Comparison of ENCODE assay signal across 20 cellular contexts in the genomic region with DNA sequence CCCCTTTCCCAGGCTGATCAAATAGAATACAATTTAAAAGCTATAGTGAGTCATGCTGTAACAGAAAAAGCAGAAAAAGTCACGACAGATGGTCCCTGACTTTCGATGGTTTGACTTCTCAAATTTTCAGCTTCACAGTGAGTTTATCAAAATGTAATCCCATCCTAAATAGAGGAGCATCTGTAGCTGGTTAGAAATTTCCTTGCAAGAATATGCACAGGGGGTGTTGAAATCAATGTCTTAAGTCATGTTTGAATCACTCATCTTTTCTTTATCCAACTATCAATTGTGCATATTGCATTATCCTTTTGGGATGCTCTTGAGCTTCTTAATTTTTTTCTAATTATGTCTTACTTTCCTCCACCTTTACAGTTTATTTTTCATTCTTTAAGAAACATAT.
DNase-seq lines count a peak whose midpoint lies in the region; ATAC-seq and TF ChIP-seq lines count a peak whose summit lies in the region.
"Had no signal": no experiment of that assay in that cellular context is flagged by ENCODE, and none has a peak within 500 bp of the region (broad histone marks: within the 10 kb centered on the region; RNA-seq: fewer than 3 reads in every experiment).

No MANE protein-coding gene starts in this region.

- no peak for TF ChIP-seq CTCF in H9 (conservative IDR thresholded peaks at IDR 0.05)

- H3T11ph ChIP-seq in H9 (ENCODE audit: low read length), result no peak overlapping the region

- H3K4me1 ChIP-seq in adipocyte (ENCODE audit: control insufficient read depth, insufficient read depth, low read length), result no peaks in the 10 kb centered on the region
- no peaks in the 10 kb centered on the region for H3K4me1 ChIP-seq in H9 (ENCODE audit: insufficient read depth, low read length)
- H3K4me1 ChIP-seq: SJSA1 had no signal

- no peak overlapping the region for H3K23ac ChIP-seq in H9 (ENCODE audit: insufficient read length, low read depth, low read length)

- H3K4me2 ChIP-seq in H9 (ENCODE audit: insufficient read depth, insufficient read length, low read length), result no peak overlapping the region

- DNase-seq in DMS 273 treated with DMSO at 0.1 percent for 48 hours (lab: John Stamatoyannopoulos, UW), result peak; percentile 11
- peak; percentile 4 for DNase-seq in NCI-H2171 (lab: John Stamatoyannopoulos, UW)
- peak; percentile 56 for DNase-seq in adipocyte (ENCODE audit: low read depth)
- peak; percentile 2 for DNase-seq in fibroblast of the conjunctiva (ENCODE audit: low read depth)
- DNase-seq in H9, result no peak
- DNase-seq: CD4-positive, CD25-positive, alpha-beta regulatory T cell; DND-41; KBM-7; NCI-H1105; NCI-H146; NCI-H2081; NCI-H774; NK-92 treated with Interleukin-12 subunit alpha and Interleukin-12 subunit beta, amount 100 ng/mL, for 24 hours; OCI-M1; T-helper 1 cell had no signal

- no peak overlapping the region for H2BK120ac ChIP-seq in H9 (ENCODE audit: low read depth, low read length, poor library complexity, severe bottlenecking)

- H3K27me3 ChIP-seq in adipocyte (replicated peaks; ENCODE audit: control insufficient read depth, insufficient read depth, low read length) (no peaks in the 10 kb centered on the region), H9 (ENCODE audit: insufficient read depth, low read length) (no peaks in the 10 kb centered on the region)
- H3K27me3 ChIP-seq: SJSA1 had no signal

- no peak overlapping the region for H2BK12ac ChIP-seq in H9 (ENCODE audit: insufficient read length, low read depth, low read length)

- 0 out of 7 replicates have a peak, but pooled peaks cover 0 to 2% (median 0%) of the 10 kb centered on the region in 3 experiments for H3K36me3 Mint-ChIP-seq in H9 (ENCODE audit: insufficient read depth in 1 of 3, low read depth in 3 of 3)
- H3K36me3 Mint-ChIP-seq: CD4-positive, CD25-positive, alpha-beta regulatory T cell had no signal

- no peak for ATAC-seq in GM19467 (IDR thresholded peaks at IDR 0.05; ENCODE audit: unreplicated experiment)
- no peak for ATAC-seq in GM19324 (IDR thresholded peaks at IDR 0.05; ENCODE audit: low FRiP score, unreplicated experiment)
- no peak for ATAC-seq in HG02623 (IDR thresholded peaks at IDR 0.05; ENCODE audit: unreplicated experiment)

- no peak overlapping the region for H2BK15ac ChIP-seq in H9 (ENCODE audit: low read depth, low read length)

- no peaks in the 10 kb centered on the region for H3K23me2 ChIP-seq in H9 (ENCODE audit: insufficient read length, low read depth, low read length, poor library complexity, severe bottlenecking)

- H3K9me3 ChIP-seq in adipocyte (ENCODE audit: control insufficient read depth, low read length) (peaks cover 2% of the 10 kb centered on the region), H9 (ENCODE audit: control insufficient read depth, low read depth, low read length) (no peaks in the 10 kb centered on the region)
- H3K9me3 ChIP-seq: SJSA1 had no signal

- H2AFZ ChIP-seq in H9 (ENCODE audit: low read length), result no peak overlapping the region

- H3K56ac ChIP-seq in H9 (ENCODE audit: insufficient read length, low read depth, low read length), result no peak overlapping the region

- H3K27ac ChIP-seq in H9 (ENCODE audit: insufficient read length, low read depth, low read length), result no peak overlapping the region
- H3K27ac ChIP-seq: HL-60, SJSA1 had no signal

- H3K4me3 ChIP-seq in adipocyte (ENCODE audit: low read length), result no peak overlapping the region
- H3K4me3 ChIP-seq: SJSA1 had no signal

- H3K27ac Mint-ChIP-seq in H9, result no peak overlapping the region; a peak in 1 of 7 replicates
- H3K27ac Mint-ChIP-seq: CD4-positive, CD25-positive, alpha-beta regulatory T cell had no signal

- H4K5ac ChIP-seq in H9 (ENCODE audit: insufficient read length, low read depth, low read length), result no peak overlapping the region

- H3K9ac ChIP-seq in adipocyte (ENCODE audit: low read length) (no peak overlapping the region), H9 (ENCODE audit: extremely low read depth, insufficient read length, low read length) (no peak overlapping the region)

- no peaks in the 10 kb centered on the region for H3K9me3 Mint-ChIP-seq in H9

- no peak overlapping the region for H3K14ac ChIP-seq in H9 (ENCODE audit: insufficient read depth, low read length)

- H4K8ac ChIP-seq in H9 (replicated peaks; ENCODE audit: insufficient read length, low read depth, low read length), result no peak overlapping the region

- no peak overlapping the region for H2BK5ac ChIP-seq in H9 (ENCODE audit: insufficient read length, low read length)

- H3K4me3 Mint-ChIP-seq in H9, result no peak overlapping the region
- H3K4me3 Mint-ChIP-seq: CD4-positive, CD25-positive, alpha-beta regulatory T cell had no signal

- no peaks in the 10 kb centered on the region for H3K79me1 ChIP-seq in H9 (ENCODE audit: insufficient read depth, low read depth, low read length, poor library complexity, severe bottlenecking)

- no peaks in the 10 kb centered on the region for H4K20me1 ChIP-seq in H9 (ENCODE audit: control insufficient read depth, insufficient read depth, insufficient read length)

- H2BK20ac ChIP-seq in H9 (ENCODE audit: low read depth, low read length, poor library complexity, severe bottlenecking), result no peak overlapping the region

- no peak overlapping the region for H3K18ac ChIP-seq in H9 (ENCODE audit: insufficient read length, low read depth, low read length)

- H4K91ac ChIP-seq in H9 (ENCODE audit: insufficient read length, low read depth, low read length), result no peak overlapping the region

- no peak overlapping the region for H2AK5ac ChIP-seq in H9 (ENCODE audit: insufficient read length, low read length)

- H3K79me2 ChIP-seq in H9 (ENCODE audit: insufficient read depth, low read length), result no peaks in the 10 kb centered on the region

- no peak overlapping the region for H3K4ac ChIP-seq in H9 (ENCODE audit: low read depth, low read length)

- no peaks in the 10 kb centered on the region for H3K36me3 ChIP-seq in adipocyte (ENCODE audit: control insufficient read depth, insufficient read depth, low read length, severe bottlenecking)
- H3K36me3 ChIP-seq: SJSA1 had no signal

- H3K27me3 Mint-ChIP-seq in H9 (ENCODE audit: low read depth), result no peaks in the 10 kb centered on the region
- H3K27me3 Mint-ChIP-seq: CD4-positive, CD25-positive, alpha-beta regulatory T cell had no signal

- peaks cover 0 to 8% of the 10 kb centered on the region in 2 experiments; a peak in 2 of 4 replicates for H3K4me1 Mint-ChIP-seq in H9
- H3K4me1 Mint-ChIP-seq: CD4-positive, CD25-positive, alpha-beta regulatory T cell had no signal

- no CpG with 5 or more reads among the region's 2 CpGs for WGBS in H9 (ENCODE audit: extremely low coverage, insufficient read length, low lambda C conversion rate)
